Comparison of ENCODE assay signal across 9 cellular contexts in genomic region chr2:128536925-128537620, GRCh38.
DNase-seq lines count a peak whose midpoint lies in the region; ATAC-seq and TF ChIP-seq lines count a peak whose summit lies in the region.
"Had no signal": no experiment of that assay in that cellular context is flagged by ENCODE, and none has a peak within 500 bp of the region (broad histone marks: within the 10 kb centered on the region; RNA-seq: fewer than 3 reads in every experiment).

No MANE protein-coding gene starts in this region.

- peak overlapping the region; percentile 47; the same call in 1 of the 2 replicates for H3K27ac ChIP-seq in BLaER1
- peak overlapping the region in 1 of 3 donors; percentile 66 for H3K27ac ChIP-seq in right lobe of liver
- H3K27ac ChIP-seq: neutrophil had no signal

- WGBS in right lobe of liver (ENCODE audit: insufficient coverage, low coverage, low lambda C conversion rate, missing lambda C conversion rate) = 79% methylated on average over 11 of the region's 14 CpGs

- TF ChIP-seq CTCF in right lobe of liver (IDR thresholded peaks at IDR 0.05) = no peak

- H3K9me3 ChIP-seq in BLaER1 = no peaks in the 10 kb centered on the region
- H3K9me3 ChIP-seq in right lobe of liver = no peaks in the 10 kb centered on the region
- H3K9me3 ChIP-seq: neutrophil had no signal

- H3K27me3 ChIP-seq in BLaER1 (no peaks in the 10 kb centered on the region), right lobe of liver (no peaks in the 10 kb centered on the region)
- H3K27me3 ChIP-seq: neutrophil had no signal

- H3K9ac ChIP-seq in BLaER1 = peak overlapping the region; percentile 11; the same call in 1 of the 2 replicates

- H3K4me3 ChIP-seq in BLaER1 (no peak overlapping the region), right lobe of liver (no peak overlapping the region)

- H4K20me1 ChIP-seq in BLaER1 = no peaks in the 10 kb centered on the region

- H3K36me3 ChIP-seq in BLaER1 = no peaks in the 10 kb centered on the region
- H3K36me3 ChIP-seq in right lobe of liver = no peaks in the 10 kb centered on the region
- H3K36me3 ChIP-seq: neutrophil had no signal

- peak overlapping the region; percentile 62 for H3K4me2 ChIP-seq in BLaER1

- no peak for TF ChIP-seq POLR2A in right lobe of liver (IDR thresholded peaks at IDR 0.05)

- peak in 3 of 4 donors; percentile 10 to 78 (median 65) for ATAC-seq in right lobe of liver

- peaks cover 13% of the 10 kb centered on the region for H3K4me1 ChIP-seq in BLaER1
- H3K4me1 ChIP-seq in right lobe of liver = peaks cover 0 to 31% (median 8%) of the 10 kb centered on the region in 4 donors

- DNase-seq in HUDEP-2 (lab: John Stamatoyannopoulos, UW; ENCODE audit: unreplicated experiment in 76 of 76) (peak in 74 of 76 experiments; percentile 5 to 93 (median 70)), amniotic epithelial cell (ENCODE audit: low read depth) (peak; percentile 69), right lobe of liver (peak in 1 of 3 donors; percentile 53), glomerular visceral epithelial cell (ENCODE audit: extremely low spot score) (no peak), NCI-H187 treated with DMSO at 0.1 percent for 48 hours (lab: John Stamatoyannopoulos, UW) (no peak), head of caudate nucleus (no peak), NCI-H1930 (lab: John Stamatoyannopoulos, UW) (no peak)

- intact Hi-C loops in right lobe of liver (cut with DNase I) (no loop called here), head of caudate nucleus (cut with DNase I) (no loop called here)

Comparison
In these comparisons a context has a peak if more than half of its experiments do, and no peak if none do; other contexts are left out.
1. DNase-seq: peak in HUDEP-2 (74 of 76) and amniotic epithelial cell (single experiment); none in glomerular visceral epithelial cell (single experiment), NCI-H187 treated with DMSO at 0.1 percent for 48 hours (single experiment), head of caudate nucleus (0 of 42) and NCI-H1930 (0 of 2).